ENCODE assay signal across 25 cellular contexts in genomic region chr19:9054207-9054606, GRCh38. TPM values are rescaled to one million over a fixed set of nuclear protein-coding genes. Genes with fewer than 3 reads are reported as not detected.
DNase-seq lines count a peak whose midpoint lies in the region; ATAC-seq, FAIRE-seq and TF ChIP-seq lines count a peak whose summit lies in the region.
"Had no signal": no experiment of that assay in that cellular context is flagged by ENCODE, and none has a peak within 500 bp of the region (broad histone marks: within the 10 kb centered on the region; RNA-seq: fewer than 3 reads in every experiment).

No MANE protein-coding gene starts in this region.

- no peak overlapping the region for H3K4me3 ChIP-seq in GM23338
- H3K4me3 ChIP-seq in PC-3 (ENCODE audit: low read length) = peak overlapping the region; percentile 4; the same call in 1 of the 2 replicates
- peak overlapping the region in 1 of 4 experiments; percentile 37; a peak in 1 of 8 replicates for H3K4me3 ChIP-seq in H1 (ENCODE audit: extremely low read depth in 1 of 4, insufficient read depth in 2 of 4, low read depth in 3 of 4, low read length in 4 of 4)
- no peak overlapping the region for H3K4me3 ChIP-seq in trophoblast cell (ENCODE audit: low read depth, low read length)
- H3K4me3 ChIP-seq: SJSA1 had no signal

- POLR2A ChIA-PET in PC-3 (lab: Charles Lee; ENCODE audit: unreplicated experiment) (interaction anchor here (0.7 kb wide), 1 partner anchor 72 kb away, joined by 17 read pairs; no protein-coding TSS in a partner anchor), H1 (lab: Charles Lee; ENCODE audit: partially characterized antibody) (interaction anchor here (1.1 to 2.1 kb wide), 3 partner anchors 8 to 16 kb away, joined by 3 to 12 read pairs (median 5); no protein-coding TSS in a partner anchor)

- no peak overlapping the region for H2BK15ac ChIP-seq in H1 (ENCODE audit: low read length)

- TF ChIP-seq CTCF in GM23338 (conservative IDR thresholded peaks at IDR 0.05; ENCODE audit: low read depth in 2 of 2) = no peak
- no peak for TF ChIP-seq CTCF in PC-3 (conservative IDR thresholded peaks at IDR 0.05; ENCODE audit: low read depth, low read length)
- TF ChIP-seq CTCF in H1 (IDR thresholded peaks at IDR 0.05; ENCODE audit: control extremely low read depth in 1 of 3, insufficient read depth in 1 of 3, low read depth in 1 of 3, low read length in 3 of 3) = no peak
- TF ChIP-seq CTCF in chondrocyte (IDR thresholded peaks at IDR 0.05) = no peak

- no peak overlapping the region for H2BK120ac ChIP-seq in H1 (replicated peaks; ENCODE audit: low read depth, low read length)
- H2BK120ac ChIP-seq in trophoblast cell (ENCODE audit: insufficient read depth, low read length, poor library complexity) = peak overlapping the region; percentile 25

- H3K4me1 Mint-ChIP-seq in GM23338 = no peaks in the 10 kb centered on the region
- H3K4me1 Mint-ChIP-seq in stimulated activated memory B cell treated with anti-CD40 and anti-IgM and Interleukin-4, amounts not matched to agents 10 μg/mL and 1 μg/mL and 100 μg/mL, for 72 hours = no peaks in the 10 kb centered on the region
- peaks cover 8% of the 10 kb centered on the region for H3K4me1 Mint-ChIP-seq in chondrocyte (ENCODE audit: low read depth)

- H3K56ac ChIP-seq in H1 (replicated peaks; ENCODE audit: insufficient read length, low read depth, low read length) = no peak overlapping the region

- H3K9me3 Mint-ChIP-seq in GM23338 (peaks cover 90% of the 10 kb centered on the region), chondrocyte (ENCODE audit: low read depth) (no peaks in the 10 kb centered on the region)
- peaks cover 12% of the 10 kb centered on the region for H3K9me3 Mint-ChIP-seq in stimulated activated memory B cell treated with anti-CD40 and anti-IgM and Interleukin-4, amounts not matched to agents 10 μg/mL and 1 μg/mL and 100 μg/mL, for 72 hours
- H3K9me3 Mint-ChIP-seq: CD8-positive, alpha-beta T cell had no signal

- H3K27ac Mint-ChIP-seq in GM23338 = no peak overlapping the region
- no peak overlapping the region for H3K27ac Mint-ChIP-seq in stimulated activated memory B cell treated with anti-CD40 and anti-IgM and Interleukin-4, amounts not matched to agents 10 μg/mL and 1 μg/mL and 100 μg/mL, for 72 hours
- H3K27ac Mint-ChIP-seq in chondrocyte (ENCODE audit: unreplicated experiment) = no peak overlapping the region
- H3K27ac Mint-ChIP-seq: CD8-positive, alpha-beta T cell had no signal

- no peak for TF ChIP-seq POLR2A in H1 (IDR thresholded peaks at IDR 0.05; ENCODE audit: control extremely low read depth in 1 of 2, low read depth in 2 of 2, low read length in 2 of 2)

- H3K4me1 ChIP-seq in GM23338 (ENCODE audit: insufficient read depth) (peaks cover 11% of the 10 kb centered on the region), PC-3 (ENCODE audit: insufficient read depth, low read length) (peaks cover 31% of the 10 kb centered on the region), H1 (replicated peaks in 1 of 4; ENCODE audit: control insufficient read depth in 3 of 4, insufficient read depth in 4 of 4, low read length in 3 of 4) (peaks cover 4 to 16% (median 8%) of the 10 kb centered on the region in 4 experiments; a peak in 6 of 7 replicates), trophoblast cell (ENCODE audit: control insufficient read depth in 1 of 2, insufficient read depth in 2 of 2, low read length in 2 of 2) (peaks cover 3 to 5% of the 10 kb centered on the region in 2 experiments)

- no peaks in the 10 kb centered on the region; the same call in 1 of the 2 replicates for H3F3A ChIP-seq in GM23338 (replicated peaks; ENCODE audit: low read depth)
- no peaks in the 10 kb centered on the region for H3F3A ChIP-seq in PC-3 (ENCODE audit: low read length, unreplicated experiment)

- CTCF ChIA-PET in PC-3 (lab: Charles Lee) (no interaction called here), H1 (lab: Charles Lee; ENCODE audit: partially characterized antibody) (interaction anchor here (1.3 to 1.4 kb wide), 2 partner anchors 10 to 45 kb away, joined by 5 to 6 read pairs; no protein-coding TSS in a partner anchor)

- H4K91ac ChIP-seq in H1 (replicated peaks; ENCODE audit: insufficient read length, low read length) = no peak overlapping the region
- H4K91ac ChIP-seq in trophoblast cell (ENCODE audit: low read depth, low read length) = peak overlapping the region; percentile 76

- H3K9me3 ChIP-seq in PC-3 (ENCODE audit: low read length) (no peaks in the 10 kb centered on the region), H1 (ENCODE audit: insufficient read depth in 2 of 2, low read depth in 1 of 2, low read length in 1 of 2) (no peaks in the 10 kb centered on the region), trophoblast cell (ENCODE audit: insufficient read depth, low read depth, low read length) (no peaks in the 10 kb centered on the region)
- H3K9me3 ChIP-seq: SJSA1 had no signal

- H3K27ac ChIP-seq in GM23338 (ENCODE audit: low read depth) (no peak overlapping the region), PC-3 (ENCODE audit: low read length) (peak overlapping the region; percentile 94), H1 (ENCODE audit: low read depth, low read length) (no peak overlapping the region), trophoblast cell (ENCODE audit: low read depth, low read length) (peak overlapping the region; percentile 70)

- WGBS in H1 (ENCODE audit: extremely low coverage in 1 of 2, insufficient coverage in 1 of 2, insufficient read length in 1 of 2, insufficient replicate concordance in 2 of 2, low coverage in 1 of 2, low lambda C conversion rate in 2 of 2, missing lambda C conversion rate in 1 of 2), 2 experiments = 93% methylated on average over 8 of the region's 8 CpGs; no CpG with 5 or more reads in 1 of the 2 experiments
- no CpG with 5 or more reads among the region's 8 CpGs for WGBS in trophoblast cell (ENCODE audit: extremely low coverage, insufficient coverage, insufficient read length)

- no TSS peak for BruUV-seq in PC-3 (replicated peaks; lab: Mats Ljungman, UMichigan)

- peak overlapping the region; percentile 90; the same call in 1 of the 2 replicates for H2BK20ac ChIP-seq in H1 (ENCODE audit: low read length)

- no peak for DNase-seq in GM23338 (ENCODE audit: low spot score)
- DNase-seq in PC-3 = no peak
- DNase-seq in H1 (ENCODE audit: low read depth in 1 of 2, low spot score in 2 of 2) = no peak
- no peak for DNase-seq in trophoblast cell
- DNase-seq in effector CD8-positive, alpha-beta T cell (lab: John Stamatoyannopoulos, UW) = no peak
- DNase-seq in chondrocyte (ENCODE audit: low spot score) = no peak
- DNase-seq in cerebellar cortex (ENCODE audit: low spot score) = no peak
- DNase-seq: CD8-positive, alpha-beta T cell; DMS153; HCEC 1CT; IMR-90; NCI-H1105 treated with DMSO at 0.1 percent for 48 hours; NCI-H1694; NCI-H2081; NCI-H2171; NCI-H446; NCI-H526; T-helper 1 cell had no signal

- ATAC-seq in GM23338 (no peak), PC-3 (no peak)
- no peak for ATAC-seq in stimulated activated memory B cell treated with anti-CD40 and anti-IgM and Interleukin-4, amounts not matched to agents 10 μg/mL and 1 μg/mL and 100 μg/mL, for 72 hours
- ATAC-seq: CD8-positive, alpha-beta T cell; Right ventricle myocardium inferior had no signal

- H3K9ac ChIP-seq in PC-3 (ENCODE audit: low read length) (peak overlapping the region; percentile 39), H1 (replicated peaks in 1 of 4; ENCODE audit: extremely low read depth in 1 of 4, low read depth in 3 of 4, low read length in 3 of 4) (no peak overlapping the region), trophoblast cell (ENCODE audit: low read length) (no peak overlapping the region)

- H2BK5ac ChIP-seq in H1 (ENCODE audit: low read depth, low read length) = peak overlapping the region; percentile 90
- no peak overlapping the region for H2BK5ac ChIP-seq in trophoblast cell (ENCODE audit: low read depth, low read length, poor library complexity)

- no peaks in the 10 kb centered on the region; the same call in 1 of the 2 replicates for H3K23me2 ChIP-seq in H1 (ENCODE audit: low read depth, low read length)

- H2AK5ac ChIP-seq in H1 (ENCODE audit: low read depth, low read length) (0 out of 2 replicates have a peak overlapping the region, but pooled peaks have one; percentile 39), trophoblast cell (ENCODE audit: low read length) (no peak overlapping the region)

- no peak for FAIRE-seq in H1 (lab: Jason Lieb, UNC)
- FAIRE-seq: G401.6, GM18507 had no signal

- H3K4me3 Mint-ChIP-seq in GM23338 (no peak overlapping the region), chondrocyte (ENCODE audit: unreplicated experiment) (no peak overlapping the region)
- no peak overlapping the region for H3K4me3 Mint-ChIP-seq in stimulated activated memory B cell treated with anti-CD40 and anti-IgM and Interleukin-4, amounts not matched to agents 10 μg/mL and 1 μg/mL and 100 μg/mL, for 72 hours
- H3K4me3 Mint-ChIP-seq: CD8-positive, alpha-beta T cell had no signal

- no peak overlapping the region for H3K14ac ChIP-seq in H1 (ENCODE audit: insufficient read length)
- no peak overlapping the region for H3K14ac ChIP-seq in trophoblast cell (ENCODE audit: low read length)

- intact Hi-C loops in PC-3 (cut with micrococcal nuclease) = no loop called here

- H4K20me1 ChIP-seq in GM23338 (replicated peaks; ENCODE audit: insufficient read depth) (no peaks in the 10 kb centered on the region), PC-3 (ENCODE audit: low read length) (no peaks in the 10 kb centered on the region), H1 (replicated peaks in 1 of 2; ENCODE audit: control insufficient read depth in 1 of 2, insufficient read depth in 2 of 2, low read length in 2 of 2) (no peaks in the 10 kb centered on the region)

- peak overlapping the region; percentile 3 for H4K5ac ChIP-seq in H1 (ENCODE audit: insufficient read length, low read depth, low read length)

- no peaks in the 10 kb centered on the region for H3K79me1 ChIP-seq in H1 (ENCODE audit: low read depth, low read length)
- H3K79me1 ChIP-seq in trophoblast cell (ENCODE audit: low read length) = peaks cover 5% of the 10 kb centered on the region

- H3K9me2 ChIP-seq in GM23338 (ENCODE audit: insufficient read depth) (0 out of 2 replicates have a peak, but pooled peaks cover 5% of the 10 kb centered on the region), PC-3 (replicated peaks; ENCODE audit: low read length) (no peaks in the 10 kb centered on the region)

- peaks cover 3% of the 10 kb centered on the region for H3K27me3 Mint-ChIP-seq in GM23338 (ENCODE audit: insufficient read depth, low read depth, poor library complexity)
- no peaks in the 10 kb centered on the region for H3K27me3 Mint-ChIP-seq in stimulated activated memory B cell treated with anti-CD40 and anti-IgM and Interleukin-4, amounts not matched to agents 10 μg/mL and 1 μg/mL and 100 μg/mL, for 72 hours
- no peaks in the 10 kb centered on the region for H3K27me3 Mint-ChIP-seq in chondrocyte (ENCODE audit: low read depth)

- TF ChIP-seq RAD21 in H1 (IDR thresholded peaks at IDR 0.05 in 1 of 2, conservative IDR thresholded peaks at IDR 0.05 in 1 of 2; ENCODE audit: low read depth in 2 of 2, low read length in 2 of 2) = no peak

- H4K8ac ChIP-seq in H1 (ENCODE audit: extremely low read depth, insufficient read depth, low read length) (0 out of 2 replicates have a peak overlapping the region, but pooled peaks have one; percentile 54), trophoblast cell (ENCODE audit: low read depth, low read length) (no peak overlapping the region)

- H3K23ac ChIP-seq in H1 (ENCODE audit: insufficient read length) (no peak overlapping the region), trophoblast cell (ENCODE audit: low read length) (no peak overlapping the region)

- H3K79me2 ChIP-seq in GM23338 (replicated peaks; ENCODE audit: insufficient read depth) = no peaks in the 10 kb centered on the region
- H3K79me2 ChIP-seq in PC-3 (ENCODE audit: low read length) = no peaks in the 10 kb centered on the region
- H3K79me2 ChIP-seq in H1 (ENCODE audit: control insufficient read depth in 1 of 2, insufficient read depth in 2 of 2, low read length in 2 of 2) = no peaks in the 10 kb centered on the region
- no peaks in the 10 kb centered on the region for H3K79me2 ChIP-seq in trophoblast cell (ENCODE audit: control insufficient read depth, insufficient read depth, low read length, poor library complexity)

- H3K36me3 Mint-ChIP-seq in GM23338 (ENCODE audit: low read depth) (peaks cover 26% of the 10 kb centered on the region), chondrocyte (ENCODE audit: low read depth) (no peaks in the 10 kb centered on the region)
- no peaks in the 10 kb centered on the region for H3K36me3 Mint-ChIP-seq in stimulated activated memory B cell treated with anti-CD40 and anti-IgM and Interleukin-4, amounts not matched to agents 10 μg/mL and 1 μg/mL and 100 μg/mL, for 72 hours
- H3K36me3 Mint-ChIP-seq: CD8-positive, alpha-beta T cell had no signal

- no peak for TF ChIP-seq EP300 in H1 (IDR thresholded peaks at IDR 0.05; ENCODE audit: borderline replicate concordance in 1 of 2, low read depth in 2 of 2, low read length in 2 of 2)

- H3K4me2 ChIP-seq in GM23338 (peak overlapping the region; percentile 19; the same call in 1 of the 2 replicates), PC-3 (ENCODE audit: low read length) (peak overlapping the region; percentile 76), H1 (ENCODE audit: insufficient read depth in 1 of 2, low read depth in 2 of 2, low read length in 2 of 2) (peak overlapping the region in 1 of 2 experiments; percentile 74; a peak in 2 of 4 replicates), trophoblast cell (ENCODE audit: low read length) (no peak overlapping the region)

- no peak overlapping the region for H2AFZ ChIP-seq in GM23338
- H2AFZ ChIP-seq in PC-3 (ENCODE audit: low read length) = no peak overlapping the region
- H2AFZ ChIP-seq in H1 (ENCODE audit: low read length) = no peak overlapping the region
- H2AFZ ChIP-seq in trophoblast cell (ENCODE audit: insufficient read depth, low read length, poor library complexity) = no peak overlapping the region

- H2BK12ac ChIP-seq in H1 (ENCODE audit: low read depth, low read length) (peak overlapping the region; percentile 29; the same call in 1 of the 2 replicates), trophoblast cell (ENCODE audit: low read length) (peak overlapping the region; percentile 69)

- H3K4ac ChIP-seq in H1 (replicated peaks; ENCODE audit: insufficient read length, low read depth, low read length) = no peak overlapping the region
- no peak overlapping the region for H3K4ac ChIP-seq in trophoblast cell (ENCODE audit: low read depth, low read length)

- no peaks in the 10 kb centered on the region for H3K27me3 ChIP-seq in GM23338 (ENCODE audit: insufficient read depth)
- H3K27me3 ChIP-seq in PC-3 (ENCODE audit: low read length) = no peaks in the 10 kb centered on the region
- no peaks in the 10 kb centered on the region for H3K27me3 ChIP-seq in H1 (replicated peaks in 1 of 4; ENCODE audit: control insufficient read depth in 3 of 4, extremely low read depth in 1 of 4, insufficient read depth in 3 of 4, low read length in 3 of 4)
- H3K27me3 ChIP-seq in trophoblast cell (ENCODE audit: insufficient read depth, low read length) = no peaks in the 10 kb centered on the region
- H3K27me3 ChIP-seq: SJSA1 had no signal

- no peak overlapping the region for H4K12ac ChIP-seq in trophoblast cell (ENCODE audit: low read depth, low read length)

- H3K36me3 ChIP-seq in GM23338 (ENCODE audit: insufficient read depth) = no peaks in the 10 kb centered on the region
- H3K36me3 ChIP-seq in PC-3 (ENCODE audit: low read depth, low read length) = no peaks in the 10 kb centered on the region
- H3K36me3 ChIP-seq in H1 (ENCODE audit: control insufficient read depth in 2 of 4, insufficient read depth in 4 of 4, low read length in 3 of 4) = no peaks in the 10 kb centered on the region
- no peaks in the 10 kb centered on the region for H3K36me3 ChIP-seq in trophoblast cell (ENCODE audit: control insufficient read depth in 1 of 2, insufficient read depth in 2 of 2, low read length in 2 of 2)
- H3K36me3 ChIP-seq: SJSA1 had no signal

- H3K18ac ChIP-seq in H1 (ENCODE audit: extremely low read depth, low read length) (peak overlapping the region; percentile 15), trophoblast cell (ENCODE audit: low read length) (no peak overlapping the region)

RNA-seq across cellular contexts. Expression of gene OR1M1, which starts 32.7 kb away (rescaled TPM):
- not detected in 2 replicates for total RNA-seq in GM23338 (2014; rRNA removed; shearing (Covaris generic))
- polyA plus RNA-seq in GM23338 (2016; fragmentation: Nextera tagmentation; extraction: Ambion mirVana) (not detected in 2 replicates), H1 (2011; rRNA removed) (0.12 TPM in 1 of 2 replicates, not detected in the other)
- total RNA-seq in PC-3 (2014; rRNA removed) (not detected in 2 replicates), chondrocyte (not detected in 3 replicates)
- not detected in 2 replicates for total RNA-seq in H1 (2021; fragmentation: NEBNext Ultra II Directional; extraction: Animal tissue kit (Norgen Biotek cat#: 25700))
- polyA plus RNA-seq in H1 (2011; cell fraction: cytosol; rRNA removed) = 0.03 TPM
- polyA plus RNA-seq in H1 (2011; cell fraction: nucleus; rRNA removed) = not detected
- polyA plus RNA-seq in H1 (2012, experiment 1 of 2) = not detected in 4 replicates
- polyA plus RNA-seq in H1 (2012, experiment 2 of 2) = not detected
- not detected for polyA plus RNA-seq in H1 (2013, experiment 1 of 2)
- polyA plus RNA-seq in H1 (2013, experiment 2 of 2) = not detected
- 0.54 TPM in 1 of 2 replicates, not detected in the other for polyA minus RNA-seq in H1 (2011; rRNA and poly(A)+ RNA removed)
- not detected for polyA minus RNA-seq in H1 (2011; cell fraction: cytosol; rRNA and poly(A)+ RNA removed)
- not detected for polyA minus RNA-seq in H1 (2011; cell fraction: nucleus; rRNA and poly(A)+ RNA removed)
- polyA plus RNA-seq in trophoblast cell (2013) = 0.03 and 0.04 TPM in 2 replicates
- total RNA-seq: CD8-positive, alpha-beta T cell; HT1080; IMR-90; Right ventricle myocardium inferior; SJSA1 had no signal
- polyA plus RNA-seq: BJ, IMR-90 had no signal

RNA-seq across cellular contexts. Expression of gene MUC16, which starts 44.0 kb away (rescaled TPM):
- total RNA-seq in GM23338 (2014; rRNA removed; shearing (Covaris generic)) = 0.16 and 0.42 TPM in 2 replicates
- polyA plus RNA-seq in GM23338 (2016; fragmentation: Nextera tagmentation; extraction: Ambion mirVana) = 0.06 and 0.07 TPM in 2 replicates
- total RNA-seq in PC-3 (2014; rRNA removed) = 0.15 and 0.52 TPM in 2 replicates
- 0.17 and 0.25 TPM in 2 replicates for total RNA-seq in H1 (2021; fragmentation: NEBNext Ultra II Directional; extraction: Animal tissue kit (Norgen Biotek cat#: 25700))
- 0.60 and 0.72 TPM in 2 replicates for polyA plus RNA-seq in H1 (2011; rRNA removed)
- 0.44 TPM for polyA plus RNA-seq in H1 (2011; cell fraction: cytosol; rRNA removed)
- 2.5 TPM for polyA plus RNA-seq in H1 (2011; cell fraction: nucleus; rRNA removed)
- polyA plus RNA-seq in H1 (2012, experiment 1 of 2) = 0.22 to 1.2 TPM (median 0.87 TPM) in 4 replicates
- 0.04 TPM for polyA plus RNA-seq in H1 (2012, experiment 2 of 2)
- polyA plus RNA-seq in H1 (2013, experiment 1 of 2) = 0.26 TPM
- 0.15 TPM for polyA plus RNA-seq in H1 (2013, experiment 2 of 2)
- polyA minus RNA-seq in H1 (2011; rRNA and poly(A)+ RNA removed) = 1.00 and 1.3 TPM in 2 replicates
- polyA minus RNA-seq in H1 (2011; cell fraction: cytosol; rRNA and poly(A)+ RNA removed) = 0.81 TPM
- 2.8 TPM for polyA minus RNA-seq in H1 (2011; cell fraction: nucleus; rRNA and poly(A)+ RNA removed)
- 0.08 and 0.10 TPM in 2 replicates for polyA plus RNA-seq in trophoblast cell (2013)
- not detected in 3 replicates for total RNA-seq in chondrocyte
- total RNA-seq: HT1080, IMR-90, SJSA1 had no signal
- polyA plus RNA-seq: BJ, IMR-90 had no signal

RNA-seq across cellular contexts. Expression of gene OR7G2, which starts 53.1 kb away (rescaled TPM):
- not detected in 2 replicates for total RNA-seq in GM23338 (2014; rRNA removed; shearing (Covaris generic))
- polyA plus RNA-seq in GM23338 (2016; fragmentation: Nextera tagmentation; extraction: Ambion mirVana) = not detected in 2 replicates
- not detected in 2 replicates for total RNA-seq in PC-3 (2014; rRNA removed)
- not detected in 2 replicates for total RNA-seq in H1 (2021; fragmentation: NEBNext Ultra II Directional; extraction: Animal tissue kit (Norgen Biotek cat#: 25700))
- polyA plus RNA-seq in H1 (2011; rRNA removed) = not detected in 2 replicates
- not detected for polyA plus RNA-seq in H1 (2011; cell fraction: cytosol; rRNA removed)
- not detected for polyA plus RNA-seq in H1 (2011; cell fraction: nucleus; rRNA removed)
- polyA plus RNA-seq in H1 (2012, experiment 1 of 2) = not detected in 4 replicates
- not detected for polyA plus RNA-seq in H1 (2012, experiment 2 of 2)
- polyA plus RNA-seq in H1 (2013, experiment 1 of 2) = not detected
- not detected for polyA plus RNA-seq in H1 (2013, experiment 2 of 2)
- polyA minus RNA-seq in H1 (2011; rRNA and poly(A)+ RNA removed) = not detected in 2 replicates
- not detected for polyA minus RNA-seq in H1 (2011; cell fraction: cytosol; rRNA and poly(A)+ RNA removed)
- polyA minus RNA-seq in H1 (2011; cell fraction: nucleus; rRNA and poly(A)+ RNA removed) = not detected
- polyA plus RNA-seq in trophoblast cell (2013) = not detected in 2 replicates
- total RNA-seq in chondrocyte = not detected in 3 replicates
- total RNA-seq: CD8-positive, alpha-beta T cell; HT1080; IMR-90; Right ventricle myocardium inferior; SJSA1 had no signal
- polyA plus RNA-seq: BJ, IMR-90 had no signal

Comparison
In these comparisons a context has a peak if more than half of its experiments do, and no peak if none do; other contexts are left out.
1. H3K27ac ChIP-seq: peak in PC-3 (single experiment) and trophoblast cell (single experiment); none in GM23338 (single experiment) and H1 (single experiment).